In the genomic region with DNA sequence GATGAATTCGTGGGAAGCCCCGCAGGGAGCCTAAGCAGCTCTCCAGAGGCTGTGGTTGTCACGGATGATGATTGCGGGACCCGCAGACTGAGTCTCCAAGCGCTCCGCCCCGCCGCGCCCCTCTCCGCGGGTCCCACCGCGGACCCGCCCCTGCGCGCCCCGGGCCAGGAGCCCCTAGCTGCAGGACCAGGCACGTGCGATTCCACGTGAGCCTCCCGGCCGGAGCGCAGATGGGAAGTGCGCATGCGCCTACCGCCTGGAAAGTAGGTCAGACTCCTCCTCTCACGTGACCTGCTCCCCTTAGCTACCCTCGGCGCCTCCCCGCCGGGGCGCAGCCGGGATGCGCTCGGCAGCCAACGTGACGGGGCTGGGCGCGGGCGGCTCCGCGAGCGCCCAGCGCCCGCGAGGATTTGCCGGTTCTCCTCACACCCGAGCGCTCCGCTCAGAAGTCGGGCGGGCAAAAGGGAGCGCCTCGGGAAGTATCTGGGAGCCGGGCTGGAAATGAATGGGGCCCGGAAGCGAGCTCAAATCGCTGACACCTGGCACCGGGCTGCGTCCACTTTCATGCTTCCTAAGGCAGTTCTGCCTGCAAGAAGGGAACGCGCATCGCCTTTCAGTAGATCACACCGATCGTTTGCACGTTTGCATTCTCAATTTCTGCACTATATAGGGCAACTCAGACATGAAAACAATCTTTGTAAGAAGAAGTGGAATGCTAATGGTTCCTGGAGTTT, we compare ENCODE assay signal across 1 cellular context.
TF ChIP-seq lines count a peak whose summit lies in the region.

No MANE protein-coding gene starts in this region.

TF ChIP-seq in HepG2, 621 proteins besides CTCF, POLR2A, EP300 and RAD21 (continued from another document and continues in another):
- TF ChIP-seq, protein P1, sequence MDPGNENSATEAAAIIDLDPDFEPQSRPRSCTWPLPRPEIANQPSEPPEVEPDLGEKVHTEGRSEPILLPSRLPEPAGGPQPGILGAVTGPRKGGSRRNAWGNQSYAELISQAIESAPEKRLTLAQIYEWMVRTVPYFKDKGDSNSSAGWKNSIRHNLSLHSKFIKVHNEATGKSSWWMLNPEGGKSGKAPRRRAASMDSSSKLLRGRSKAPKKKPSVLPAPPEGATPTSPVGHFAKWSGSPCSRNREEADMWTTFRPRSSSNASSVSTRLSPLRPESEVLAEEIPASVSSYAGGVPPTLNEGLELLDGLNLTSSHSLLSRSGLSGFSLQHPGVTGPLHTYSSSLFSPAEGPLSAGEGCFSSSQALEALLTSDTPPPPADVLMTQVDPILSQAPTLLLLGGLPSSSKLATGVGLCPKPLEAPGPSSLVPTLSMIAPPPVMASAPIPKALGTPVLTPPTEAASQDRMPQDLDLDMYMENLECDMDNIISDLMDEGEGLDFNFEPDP (CRISPR knock-in tag; conservative IDR thresholded peaks at IDR 0.05) = no peak
- TF ChIP-seq GATA4 (IDR thresholded peaks at IDR 0.05; ENCODE audit: borderline replicate concordance, low read depth) (no peak), MYNN (CRISPR knock-in tag; IDR thresholded peaks at IDR 0.05; ENCODE audit: low read depth) (peak; percentile 36; the same call in 1 of the 2 replicates), ZNF563 (CRISPR knock-in tag; IDR thresholded peaks at IDR 0.05) (no peak), MXD3 (CRISPR knock-in tag; IDR thresholded peaks at IDR 0.05) (peak; percentile 93), ELF1 (CRISPR knock-in tag; IDR thresholded peaks at IDR 0.05) (peak; percentile 40; the same call in 1 of the 2 replicates), TCF7L2 (IDR thresholded peaks at IDR 0.05; ENCODE audit: low read depth, low read length) (no peak), HCFC1 (IDR thresholded peaks at IDR 0.05; ENCODE audit: low read depth, low read length) (no peak), ZNF713 (CRISPR knock-in tag; IDR thresholded peaks at IDR 0.05) (no peak; the same call in 1 of the 2 replicates), POLR2AphosphoS2 (IDR thresholded peaks at IDR 0.05; ENCODE audit: low read depth, low read length) (no peak), SOX6 (IDR thresholded peaks at IDR 0.05) (no peak), SOX6 (CRISPR knock-in tag; IDR thresholded peaks at IDR 0.05) (peak; percentile 62), SOX13 (IDR thresholded peaks at IDR 0.05) (no peak), SOX13 (CRISPR knock-in tag; conservative IDR thresholded peaks at IDR 0.05 in 1 of 2, IDR thresholded peaks at IDR 0.05 in 1 of 2) (peak in 1 of 2 experiments; percentile 43; a peak in 1 of 4 replicates), HNRNPUL1 (IDR thresholded peaks at IDR 0.05; ENCODE audit: low read depth, low read length) (no peak), CBX2 (IDR thresholded peaks at IDR 0.05; ENCODE audit: low read depth, low read length) (no peak), CBX2 (CRISPR knock-in tag; IDR thresholded peaks at IDR 0.05; ENCODE audit: low read depth) (no peak), ZNF768 (CRISPR knock-in tag; IDR thresholded peaks at IDR 0.05) (0 out of 2 replicates have a peak, but pooled peaks have one; percentile 50), ZNF138 (CRISPR knock-in tag; IDR thresholded peaks at IDR 0.05; ENCODE audit: low read depth) (no peak; the same call in 1 of the 2 replicates), HIC2 (CRISPR knock-in tag; IDR thresholded peaks at IDR 0.05; ENCODE audit: low read depth) (0 out of 2 replicates have a peak, but pooled peaks have one; percentile 32), RELA (CRISPR knock-in tag; IDR thresholded peaks at IDR 0.05) (0 out of 2 replicates have a peak, but pooled peaks have one; percentile 47), ZNF281 (CRISPR knock-in tag; IDR thresholded peaks at IDR 0.05; ENCODE audit: borderline replicate concordance) (peak; percentile 34; the same call in 1 of the 2 replicates), PATZ1 (CRISPR knock-in tag; IDR thresholded peaks at IDR 0.05) (peak; percentile 64)
- TF ChIP-seq, protein P2, sequence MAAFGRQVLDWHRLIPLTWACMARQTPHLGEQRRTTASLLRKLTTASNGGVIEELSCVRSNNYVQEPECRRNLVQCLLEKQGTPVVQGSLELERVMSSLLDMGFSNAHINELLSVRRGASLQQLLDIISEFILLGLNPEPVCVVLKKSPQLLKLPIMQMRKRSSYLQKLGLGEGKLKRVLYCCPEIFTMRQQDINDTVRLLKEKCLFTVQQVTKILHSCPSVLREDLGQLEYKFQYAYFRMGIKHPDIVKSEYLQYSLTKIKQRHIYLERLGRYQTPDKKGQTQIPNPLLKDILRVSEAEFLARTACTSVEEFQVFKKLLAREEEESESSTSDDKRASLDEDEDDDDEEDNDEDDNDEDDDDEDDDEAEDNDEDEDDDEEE (CRISPR knock-in tag; IDR thresholded peaks at IDR 0.05) = peak; percentile 62; the same call in 1 of the 2 replicates
- TF ChIP-seq, protein P3, sequence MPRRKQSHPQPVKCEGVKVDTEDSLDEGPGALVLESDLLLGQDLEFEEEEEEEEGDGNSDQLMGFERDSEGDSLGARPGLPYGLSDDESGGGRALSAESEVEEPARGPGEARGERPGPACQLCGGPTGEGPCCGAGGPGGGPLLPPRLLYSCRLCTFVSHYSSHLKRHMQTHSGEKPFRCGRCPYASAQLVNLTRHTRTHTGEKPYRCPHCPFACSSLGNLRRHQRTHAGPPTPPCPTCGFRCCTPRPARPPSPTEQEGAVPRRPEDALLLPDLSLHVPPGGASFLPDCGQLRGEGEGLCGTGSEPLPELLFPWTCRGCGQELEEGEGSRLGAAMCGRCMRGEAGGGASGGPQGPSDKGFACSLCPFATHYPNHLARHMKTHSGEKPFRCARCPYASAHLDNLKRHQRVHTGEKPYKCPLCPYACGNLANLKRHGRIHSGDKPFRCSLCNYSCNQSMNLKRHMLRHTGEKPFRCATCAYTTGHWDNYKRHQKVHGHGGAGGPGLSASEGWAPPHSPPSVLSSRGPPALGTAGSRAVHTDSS (CRISPR knock-in tag; conservative IDR thresholded peaks at IDR 0.05) = no peak
- TF ChIP-seq, protein P4, sequence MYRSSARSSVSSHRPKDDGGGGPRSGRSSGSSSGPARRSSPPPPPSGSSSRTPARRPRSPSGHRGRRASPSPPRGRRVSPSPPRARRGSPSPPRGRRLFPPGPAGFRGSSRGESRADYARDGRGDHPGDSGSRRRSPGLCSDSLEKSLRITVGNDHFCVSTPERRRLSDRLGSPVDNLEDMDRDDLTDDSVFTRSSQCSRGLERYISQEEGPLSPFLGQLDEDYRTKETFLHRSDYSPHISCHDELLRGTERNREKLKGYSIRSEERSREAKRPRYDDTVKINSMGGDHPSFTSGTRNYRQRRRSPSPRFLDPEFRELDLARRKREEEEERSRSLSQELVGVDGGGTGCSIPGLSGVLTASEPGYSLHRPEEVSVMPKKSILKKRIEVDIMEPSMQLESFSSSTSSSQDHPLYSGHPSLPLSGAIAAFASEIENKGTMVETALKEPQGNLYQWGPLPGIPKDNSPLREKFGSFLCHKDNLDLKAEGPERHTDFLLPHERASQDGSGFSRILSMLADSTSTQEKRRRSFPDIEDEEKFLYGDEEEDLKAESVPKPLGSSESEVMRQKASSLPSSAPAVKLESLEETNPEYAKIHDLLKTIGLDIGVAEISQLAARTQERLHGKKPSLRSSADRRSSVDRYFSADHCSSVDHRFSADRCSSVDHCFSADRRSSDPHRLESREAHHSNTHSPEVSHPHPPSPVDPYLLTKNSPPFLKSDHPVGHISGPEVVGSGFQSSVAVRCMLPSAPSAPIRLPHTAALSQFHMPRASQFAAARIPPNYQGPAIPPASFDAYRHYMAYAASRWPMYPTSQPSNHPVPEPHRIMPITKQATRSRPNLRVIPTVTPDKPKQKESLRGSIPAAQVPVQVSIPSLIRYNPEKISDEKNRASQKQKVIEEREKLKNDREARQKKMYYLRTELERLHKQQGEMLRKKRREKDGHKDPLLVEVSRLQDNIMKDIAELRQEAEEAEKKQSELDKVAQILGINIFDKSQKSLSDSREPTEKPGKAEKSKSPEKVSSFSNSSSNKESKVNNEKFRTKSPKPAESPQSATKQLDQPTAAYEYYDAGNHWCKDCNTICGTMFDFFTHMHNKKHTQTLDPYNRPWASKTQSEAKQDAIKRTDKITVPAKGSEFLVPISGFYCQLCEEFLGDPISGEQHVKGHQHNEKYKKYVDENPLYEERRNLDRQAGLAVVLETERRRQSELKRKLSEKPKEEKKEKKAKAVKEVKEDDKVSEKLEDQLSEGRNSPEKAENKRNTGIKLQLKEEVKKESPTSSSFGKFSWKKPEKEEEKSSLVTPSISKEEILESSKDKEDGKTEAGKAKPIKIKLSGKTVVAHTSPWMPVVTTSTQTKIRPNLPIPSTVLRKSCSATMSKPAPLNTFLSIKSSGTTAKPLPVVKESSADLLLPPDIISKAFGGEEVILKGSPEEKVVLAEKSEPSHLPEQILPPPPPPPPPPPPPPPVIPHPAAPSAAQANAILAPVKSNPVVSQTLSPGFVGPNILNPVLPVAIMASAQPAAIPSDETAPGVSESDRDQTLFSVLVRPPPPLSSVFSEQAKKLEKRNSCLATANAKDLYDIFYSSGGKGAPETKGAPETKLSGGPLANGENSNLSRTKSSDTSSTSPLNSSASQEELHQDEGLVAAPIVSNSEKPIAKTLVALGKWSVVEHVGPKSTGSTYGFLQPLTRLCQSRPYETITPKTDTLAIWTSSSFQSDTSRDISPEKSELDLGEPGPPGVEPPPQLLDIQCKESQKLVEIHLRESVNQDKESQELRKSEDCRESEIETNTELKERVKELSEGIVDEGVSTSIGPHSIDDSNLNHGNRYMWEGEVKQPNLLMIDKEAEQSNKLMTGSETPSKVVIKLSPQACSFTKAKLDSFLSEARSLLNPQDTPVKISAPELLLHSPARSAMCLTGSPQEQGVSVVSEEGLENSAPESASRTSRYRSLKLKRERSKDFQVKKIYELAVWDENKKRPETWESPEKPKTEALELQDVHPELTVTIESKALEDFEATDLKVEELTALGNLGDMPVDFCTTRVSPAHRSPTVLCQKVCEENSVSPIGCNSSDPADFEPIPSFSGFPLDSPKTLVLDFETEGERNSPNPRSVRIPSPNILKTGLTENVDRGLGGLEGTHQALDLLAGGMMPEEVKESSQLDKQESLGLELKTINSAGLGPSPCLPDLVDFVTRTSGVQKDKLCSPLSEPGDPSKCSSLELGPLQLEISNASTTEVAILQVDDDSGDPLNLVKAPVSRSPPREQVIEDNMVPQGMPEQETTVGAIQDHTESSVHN (CRISPR knock-in tag; IDR thresholded peaks at IDR 0.05) = no peak
- TF ChIP-seq, protein P5, sequence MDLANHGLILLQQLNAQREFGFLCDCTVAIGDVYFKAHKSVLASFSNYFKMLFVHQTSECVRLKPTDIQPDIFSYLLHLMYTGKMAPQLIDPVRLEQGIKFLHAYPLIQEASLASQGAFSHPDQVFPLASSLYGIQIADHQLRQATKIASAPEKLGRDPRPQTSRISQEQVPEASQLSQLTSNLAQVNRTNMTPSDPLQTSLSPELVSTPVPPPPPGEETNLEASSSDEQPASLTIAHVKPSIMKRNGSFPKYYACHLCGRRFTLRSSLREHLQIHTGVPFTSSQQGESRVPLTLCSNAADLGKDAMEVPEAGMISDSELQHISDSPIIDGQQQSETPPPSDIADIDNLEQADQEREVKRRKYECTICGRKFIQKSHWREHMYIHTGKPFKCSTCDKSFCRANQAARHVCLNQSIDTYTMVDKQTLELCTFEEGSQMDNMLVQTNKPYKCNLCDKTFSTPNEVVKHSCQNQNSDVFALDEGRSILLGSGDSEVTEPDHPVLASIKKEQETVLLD (CRISPR knock-in tag; IDR thresholded peaks at IDR 0.05; ENCODE audit: low read depth) = peak; percentile 84
- TF ChIP-seq, protein P6, sequence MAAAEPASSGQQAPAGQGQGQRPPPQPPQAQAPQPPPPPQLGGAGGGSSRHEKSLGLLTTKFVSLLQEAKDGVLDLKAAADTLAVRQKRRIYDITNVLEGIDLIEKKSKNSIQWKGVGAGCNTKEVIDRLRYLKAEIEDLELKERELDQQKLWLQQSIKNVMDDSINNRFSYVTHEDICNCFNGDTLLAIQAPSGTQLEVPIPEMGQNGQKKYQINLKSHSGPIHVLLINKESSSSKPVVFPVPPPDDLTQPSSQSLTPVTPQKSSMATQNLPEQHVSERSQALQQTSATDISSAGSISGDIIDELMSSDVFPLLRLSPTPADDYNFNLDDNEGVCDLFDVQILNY (CRISPR knock-in tag; conservative IDR thresholded peaks at IDR 0.05) = 0 out of 2 replicates have a peak, but pooled peaks have one; percentile 22
